Comparison of ENCODE assay signal across 8 cellular contexts in the genomic region with DNA sequence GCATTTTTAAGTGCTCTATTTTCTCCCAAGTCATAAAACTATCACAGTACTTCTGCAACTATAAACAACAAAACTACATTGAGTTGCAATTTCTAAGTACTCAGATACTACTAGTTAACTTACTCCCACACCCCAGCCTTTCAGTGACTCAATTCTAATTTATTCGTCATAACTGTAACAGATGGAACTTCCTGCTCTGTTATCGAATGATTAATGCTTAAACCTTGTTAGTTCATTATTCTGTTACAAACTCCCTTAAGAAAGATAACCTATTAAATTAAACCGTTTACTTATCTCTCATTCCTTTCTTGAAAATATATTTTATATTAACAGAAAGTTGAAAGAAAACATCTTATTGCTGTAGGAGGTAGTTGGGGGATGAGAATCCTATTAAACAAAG. TPM values are rescaled to one million over a fixed set of nuclear protein-coding genes. Genes with fewer than 3 reads are reported as not detected.
A peak's percentile ranks its signal among the peaks of the same experiment; 100 is the strongest.
DNase-seq lines count a peak whose midpoint lies in the region; ATAC-seq and TF ChIP-seq lines count a peak whose summit lies in the region.

No MANE protein-coding gene starts in this region.

- H3K4me1 ChIP-seq in mucosa of descending colon (ENCODE audit: low read depth): no peaks in the 10 kb centered on the region

- CTCF ChIA-PET in GM10248 (lab: Yijun Ruan, JAX): no interaction called here

- no peak overlapping the region for H3K4me3 Mint-ChIP-seq in activated T-helper 2 cell treated with anti-CD3 and anti-CD28 coated beads, Interferon-gamma antibody, Interleukin-2, Interleukin-4, amounts not matched to agents 10 μg/mL and 5 μg/mL and 100 μg/mL, durations not matched to agents 14 hours and 24 hours and 36 hours (ENCODE audit: low read depth)

- no peaks in the 10 kb centered on the region for H3K36me3 ChIP-seq in mucosa of descending colon (ENCODE audit: low read depth)

- no peaks in the 10 kb centered on the region for H3K9me3 ChIP-seq in mucosa of descending colon

- no peak overlapping the region for H3K4me3 ChIP-seq in mucosa of descending colon

- H3K36me3 Mint-ChIP-seq in activated T-helper 2 cell treated with anti-CD3 and anti-CD28 coated beads, Interferon-gamma antibody, Interleukin-2, Interleukin-4, amounts not matched to agents 10 μg/mL and 5 μg/mL and 100 μg/mL, durations not matched to agents 14 hours and 24 hours and 36 hours (ENCODE audit: low read depth): no peaks in the 10 kb centered on the region

- intact Hi-C loops in activated T-helper 2 cell treated with anti-CD3 and anti-CD28 coated beads, Interferon-gamma antibody, Interleukin-2, Interleukin-4, amounts not matched to agents 10 μg/mL and 5 μg/mL and 100 μg/mL, durations not matched to agents 14 hours and 24 hours and 36 hours (cut with micrococcal nuclease): no loop called here
- intact Hi-C loops in mucosa of descending colon (cut with DNase I, micrococcal nuclease) (no loop called here), sciatic nerve (cut with DNase I) (no loop called here)

- DNase-seq in GM10248 (ENCODE audit: extremely low spot score): peak; percentile 31
- peak; percentile 73 for DNase-seq in HS-5 (ENCODE audit: low read depth)
- DNase-seq in glomerular visceral epithelial cell (ENCODE audit: extremely low spot score): peak; percentile 62
- DNase-seq in activated T-helper 2 cell treated with anti-CD3 and anti-CD28 coated beads, Interferon-gamma antibody, Interleukin-2, Interleukin-4, amounts not matched to agents 10 μg/mL and 5 μg/mL and 100 μg/mL, durations not matched to agents 14 hours and 24 hours and 36 hours (ENCODE audit: low spot score): no peak
- no peak for DNase-seq in mucosa of descending colon
- DNase-seq in sciatic nerve (ENCODE audit: low spot score): no peak
- no peak for DNase-seq in epidermal melanocyte (ENCODE audit: insufficient read length, low spot score)

- POLR2A ChIA-PET in GM10248 (lab: Yijun Ruan, JAX): no interaction called here

- ATAC-seq in GM21619 (IDR thresholded peaks at IDR 0.05; ENCODE audit: unreplicated experiment) (peak; percentile 99), mucosa of descending colon (no peak), sciatic nerve (no peak)

- no peak for TF ChIP-seq CTCF in GM10248 (IDR thresholded peaks at IDR 0.05; ENCODE audit: control extremely low read depth, extremely low read depth, low read depth, missing control alignments)
- no peak for TF ChIP-seq CTCF in mucosa of descending colon (IDR thresholded peaks at IDR 0.05)

- peaks cover 4% of the 10 kb centered on the region for H3K4me1 Mint-ChIP-seq in activated T-helper 2 cell treated with anti-CD3 and anti-CD28 coated beads, Interferon-gamma antibody, Interleukin-2, Interleukin-4, amounts not matched to agents 10 μg/mL and 5 μg/mL and 100 μg/mL, durations not matched to agents 14 hours and 24 hours and 36 hours (ENCODE audit: low read depth)

- no peak overlapping the region for H3K27ac Mint-ChIP-seq in activated T-helper 2 cell treated with anti-CD3 and anti-CD28 coated beads, Interferon-gamma antibody, Interleukin-2, Interleukin-4, amounts not matched to agents 10 μg/mL and 5 μg/mL and 100 μg/mL, durations not matched to agents 14 hours and 24 hours and 36 hours

- peaks cover 2% of the 10 kb centered on the region for H3K27me3 Mint-ChIP-seq in activated T-helper 2 cell treated with anti-CD3 and anti-CD28 coated beads, Interferon-gamma antibody, Interleukin-2, Interleukin-4, amounts not matched to agents 10 μg/mL and 5 μg/mL and 100 μg/mL, durations not matched to agents 14 hours and 24 hours and 36 hours (ENCODE audit: low read depth)

- no peaks in the 10 kb centered on the region for H3K9me3 Mint-ChIP-seq in activated T-helper 2 cell treated with anti-CD3 and anti-CD28 coated beads, Interferon-gamma antibody, Interleukin-2, Interleukin-4, amounts not matched to agents 10 μg/mL and 5 μg/mL and 100 μg/mL, durations not matched to agents 14 hours and 24 hours and 36 hours

RNA-seq across cellular contexts. Expression of a gene that starts 17.0 kb away (rescaled TPM):
- total RNA-seq in activated T-helper 2 cell treated with anti-CD3 and anti-CD28 coated beads, Interferon-gamma antibody, Interleukin-2, Interleukin-4, amounts not matched to agents 10 μg/mL and 5 μg/mL and 100 μg/mL, durations not matched to agents 14 hours and 24 hours and 36 hours: not detected in 2 replicates
- 1 to 10 TPM in 2 of 3 donors, not detected in 1; 1.1 to 2.3 TPM for total RNA-seq in mucosa of descending colon
- total RNA-seq in sciatic nerve: 14.4 TPM

RNA-seq across cellular contexts. Expression of a gene that starts 35.3 kb away (rescaled TPM):
- total RNA-seq in activated T-helper 2 cell treated with anti-CD3 and anti-CD28 coated beads, Interferon-gamma antibody, Interleukin-2, Interleukin-4, amounts not matched to agents 10 μg/mL and 5 μg/mL and 100 μg/mL, durations not matched to agents 14 hours and 24 hours and 36 hours: 67.1 and 72.1 TPM in 2 replicates
- 10 to 100 TPM; 25.7 to 42.5 (median 32.9) TPM for total RNA-seq in mucosa of descending colon
- 70.8 TPM for total RNA-seq in sciatic nerve

Comparison
In these comparisons a context has a peak if more than half of its experiments do, and no peak if none do; other contexts are left out.
1. DNase-seq: peak in GM10248 (single experiment), HS-5 (single experiment) and glomerular visceral epithelial cell (single experiment); none in activated T-helper 2 cell treated with anti-CD3 and anti-CD28 coated beads, Interferon-gamma antibody, Interleukin-2, Interleukin-4, amounts not matched to agents 10 μg/mL and 5 μg/mL and 100 μg/mL, durations not matched to agents 14 hours and 24 hours and 36 hours (single experiment), mucosa of descending colon (0 of 3), sciatic nerve (single experiment) and epidermal melanocyte (single experiment).